Comparison of ENCODE assay signal across 24 cellular contexts in genomic region chr5:148542812-148543211, GRCh38.
DNase-seq lines count a peak whose midpoint lies in the region; ATAC-seq and TF ChIP-seq lines count a peak whose summit lies in the region.
"Had no signal": no experiment of that assay in that cellular context is flagged by ENCODE, and none has a peak within 500 bp of the region (broad histone marks: within the 10 kb centered on the region; RNA-seq: fewer than 3 reads in every experiment).

No MANE protein-coding gene starts in this region.

- H2AFZ ChIP-seq in fibroblast of lung (ENCODE audit: low read length): no peak overlapping the region
- H2AFZ ChIP-seq: GM23338 had no signal

- H3K36me3 Mint-ChIP-seq in type B pancreatic cell: no peaks in the 10 kb centered on the region

- no peak overlapping the region for H3K4me2 ChIP-seq in fibroblast of lung (ENCODE audit: extremely low read depth, insufficient read depth, low read length)
- H3K4me2 ChIP-seq: GM23338 had no signal

- H3K79me2 ChIP-seq in fibroblast of lung (ENCODE audit: control insufficient read depth, insufficient read depth, low read length): no peaks in the 10 kb centered on the region

- H3K27me3 ChIP-seq in MG63: no peaks in the 10 kb centered on the region; the same call in 1 of the 2 replicates
- no peaks in the 10 kb centered on the region for H3K27me3 ChIP-seq in fibroblast of lung (ENCODE audit: control insufficient read depth, insufficient read depth, low read length)
- H3K27me3 ChIP-seq: neutrophil had no signal

- DNase-seq in ELR (ENCODE audit: low read depth): peak; percentile 42
- DNase-seq in MG63: peak; percentile 8
- peak; percentile 3 to 13 for DNase-seq in fibroblast of lung (ENCODE audit: low read depth in 2 of 2)
- peak; percentile 44 for DNase-seq in stromal cell of bone marrow (ENCODE audit: low read depth)
- DNase-seq in activated CD4-positive, alpha-beta T cell treated with anti-CD3 and anti-CD28 coated beads for 1 hour: no peak
- DNase-seq in type B pancreatic cell (ENCODE audit: extremely low spot score, unreplicated experiment): no peak
- DNase-seq: activated CD8-positive, alpha-beta T cell treated with anti-CD3 and anti-CD28 coated beads, Interleukin-2, amount 10 ng/mL, durations not matched to agents 7 days and 5 days; activated naive CD4-positive, alpha-beta T cell treated with Interleukin-2 at 50 U/mL for 16 hours; activated T-cell treated with anti-CD3 and anti-CD28 coated beads, Interleukin-2, amount 50 U/mL, for 1 hour; amygdala; kidney glomerular epithelial cell; NCI-H1694 treated with DMSO at 0.1 percent for 48 hours; NCI-H2171 treated with DMSO at 0.1 percent for 48 hours; NCI-H524 treated with DMSO at 0.1 percent for 48 hours; stimulated activated CD4-positive, alpha-beta T cell treated with anti-CD3 and anti-CD28 coated beads, Interleukin-1b, Interleukin-23, amount 100 ng/mL, for 48 hours; T-helper 9 cell had no signal

- H3K9me3 ChIP-seq in MG63: 0 out of 2 replicates have a peak, but pooled peaks cover 3% of the 10 kb centered on the region
- H3K9me3 ChIP-seq in fibroblast of lung (ENCODE audit: control insufficient read depth, insufficient read depth, low read depth, low read length): no peaks in the 10 kb centered on the region
- H3K9me3 ChIP-seq: neutrophil had no signal

- H3K4me3 Mint-ChIP-seq in type B pancreatic cell: no peak overlapping the region
- H3K4me3 Mint-ChIP-seq: activated CD8-positive, alpha-beta T cell treated with anti-CD3 and anti-CD28 coated beads, Interleukin-2, amount 10 ng/mL, durations not matched to agents 7 days and 5 days; central memory CD8-positive, alpha-beta T cell; GM23338 had no signal

- no peak overlapping the region for H3K9ac ChIP-seq in fibroblast of lung (ENCODE audit: insufficient read depth, low read length)

- no peaks in the 10 kb centered on the region for H3K4me1 ChIP-seq in fibroblast of lung (ENCODE audit: control insufficient read depth, extremely low read depth, insufficient read depth, low read length)

- no peaks in the 10 kb centered on the region for H3K4me1 Mint-ChIP-seq in type B pancreatic cell (ENCODE audit: unreplicated experiment)
- H3K4me1 Mint-ChIP-seq: central memory CD8-positive, alpha-beta T cell; GM23338 had no signal

- no peak overlapping the region for H3K4me3 ChIP-seq in MG63
- H3K4me3 ChIP-seq in fibroblast of lung (replicated peaks in 1 of 4; ENCODE audit: control extremely low read depth in 1 of 4, insufficient read depth in 1 of 4, low read depth in 3 of 4, low read length in 4 of 4): no peak overlapping the region
- H3K4me3 ChIP-seq: GM23338, lung, skin epidermis had no signal

- H3K27me3 Mint-ChIP-seq in type B pancreatic cell: peaks cover 10% of the 10 kb centered on the region

- TF ChIP-seq CTCF in fibroblast of lung (conservative IDR thresholded peaks at IDR 0.05 in 1 of 2, IDR thresholded peaks at IDR 0.05 in 1 of 2; ENCODE audit: low read depth in 1 of 2, low read length in 2 of 2) (no peak), type B pancreatic cell (conservative IDR thresholded peaks at IDR 0.05) (no peak)

- no peak overlapping the region for H3K27ac ChIP-seq in fibroblast of lung (ENCODE audit: insufficient read depth, low read length)
- H3K27ac ChIP-seq: neutrophil, skin epidermis had no signal

- H3K27ac Mint-ChIP-seq in type B pancreatic cell: no peak overlapping the region
- H3K27ac Mint-ChIP-seq: activated CD8-positive, alpha-beta T cell treated with anti-CD3 and anti-CD28 coated beads, Interleukin-2, amount 10 ng/mL, durations not matched to agents 7 days and 5 days; GM23338 had no signal

- no peaks in the 10 kb centered on the region for H3K9me3 Mint-ChIP-seq in type B pancreatic cell
- H3K9me3 Mint-ChIP-seq: central memory CD8-positive, alpha-beta T cell had no signal

- H3K36me3 ChIP-seq in MG63: no peaks in the 10 kb centered on the region
- H3K36me3 ChIP-seq in fibroblast of lung (ENCODE audit: control insufficient read depth, insufficient read depth, low read length): no peaks in the 10 kb centered on the region
- H3K36me3 ChIP-seq: neutrophil had no signal

- H4K20me1 ChIP-seq in fibroblast of lung (ENCODE audit: control insufficient read depth, extremely low read depth, insufficient read depth, low read length): no peaks in the 10 kb centered on the region

- ATAC-seq in HG02642 (IDR thresholded peaks at IDR 0.05; ENCODE audit: poor library complexity, unreplicated experiment) (no peak), HG03175 (IDR thresholded peaks at IDR 0.05; ENCODE audit: unreplicated experiment) (no peak)
- ATAC-seq: activated CD8-positive, alpha-beta T cell treated with anti-CD3 and anti-CD28 coated beads, Interleukin-2, amount 10 ng/mL, durations not matched to agents 7 days and 5 days; GM23338; SK-N-SH treated with all-trans-retinoic acid at 6 μM for 48 hours had no signal

Comparison
In these comparisons a context has a peak if more than half of its experiments do, and no peak if none do; other contexts are left out.
1. DNase-seq: peak in ELR (single experiment), MG63 (single experiment), fibroblast of lung (2 of 2) and stromal cell of bone marrow (single experiment); none in activated CD4-positive, alpha-beta T cell treated with anti-CD3 and anti-CD28 coated beads for 1 hour (single experiment) and type B pancreatic cell (single experiment).